Comparison of ENCODE assay signal across 16 cellular contexts in the genomic region with DNA sequence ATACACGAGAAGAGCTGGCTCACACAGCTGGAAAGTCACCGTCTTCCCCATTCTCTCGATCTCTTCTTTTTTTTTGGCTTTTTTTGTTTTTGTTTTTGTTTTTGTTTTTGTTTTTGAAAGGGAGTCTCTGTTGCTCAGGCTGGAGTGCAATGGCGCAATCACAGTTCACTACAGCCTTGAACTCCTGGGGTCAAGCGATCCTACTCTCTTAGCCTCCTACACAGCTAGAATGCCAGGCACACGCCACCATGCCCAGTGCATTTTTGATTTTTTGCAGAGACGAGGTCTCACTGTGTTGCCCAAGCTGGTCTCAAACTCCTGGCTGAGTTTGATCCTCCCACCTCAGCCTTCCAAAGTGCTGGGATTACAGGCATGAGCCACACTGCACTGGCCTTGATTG. TPM values are rescaled to one million over a fixed set of nuclear protein-coding genes. Genes with fewer than 3 reads are reported as not detected.
DNase-seq lines count a peak whose midpoint lies in the region; ATAC-seq, FAIRE-seq and TF ChIP-seq lines count a peak whose summit lies in the region.
"Had no signal": no experiment of that assay in that cellular context is flagged by ENCODE, and none has a peak within 500 bp of the region (broad histone marks: within the 10 kb centered on the region; RNA-seq: fewer than 3 reads in every experiment).

No MANE protein-coding gene starts in this region.

- WGBS in H1 (ENCODE audit: extremely low coverage in 1 of 2, insufficient coverage in 1 of 2, insufficient read length in 1 of 2, insufficient replicate concordance in 2 of 2, low coverage in 1 of 2, low lambda C conversion rate in 2 of 2, missing lambda C conversion rate in 1 of 2), 2 experiments, result 84% methylated on average over 7 of the region's 7 CpGs; no CpG with 5 or more reads in 1 of the 2 experiments
- 90% methylated on average over 7 of the region's 7 CpGs for WGBS in mesenchymal stem cell
- WGBS in transverse colon (ENCODE audit: low coverage in 1 of 2), 2 donors, result 76 to 92% methylated on average over 3 to 7 of the region's 7 CpGs

- in situ Hi-C loops in transverse colon (cut with MboI; ENCODE audit: low pct_ligation_motif_present in 1 of 4, low pct_unique_long_range_greater_than_20kb in 1 of 4, low sequenced_read_pairs in 3 of 4), result no loop called here

- CTCF ChIA-PET in H1 (lab: Charles Lee; ENCODE audit: partially characterized antibody), result interaction anchor here (1.1 to 6.9 kb wide), 7 partner anchors 18 to 156 kb away, joined by 3 to 154 read pairs (median 4); a partner anchor contains a TSS

- no peak overlapping the region for H4K8ac ChIP-seq in H1 (ENCODE audit: extremely low read depth, insufficient read depth, low read length)
- no peak overlapping the region for H4K8ac ChIP-seq in mesenchymal stem cell (ENCODE audit: low read length)

- H3K27me3 ChIP-seq in RWPE2 (ENCODE audit: insufficient read depth, poor library complexity, severe bottlenecking), result no peaks in the 10 kb centered on the region
- H3K27me3 ChIP-seq in H1 (replicated peaks in 1 of 4; ENCODE audit: control insufficient read depth in 3 of 4, extremely low read depth in 1 of 4, insufficient read depth in 3 of 4, low read length in 3 of 4), result peaks cover 0 to 2% (median 0%) of the 10 kb centered on the region in 4 experiments; a peak in 2 of 7 replicates
- peaks cover 6 to 20% of the 10 kb centered on the region in 2 experiments for H3K27me3 ChIP-seq in mesenchymal stem cell (ENCODE audit: control insufficient read depth in 1 of 2, insufficient read depth in 1 of 2, low read length in 2 of 2)
- no peaks in the 10 kb centered on the region for H3K27me3 ChIP-seq in transverse colon
- H3K27me3 ChIP-seq: adrenal gland had no signal

- H2BK5ac ChIP-seq in H1 (ENCODE audit: low read depth, low read length) (no peak overlapping the region), mesenchymal stem cell (ENCODE audit: low read depth, low read length, poor library complexity, severe bottlenecking) (no peak overlapping the region)

- no peaks in the 10 kb centered on the region for H3K79me2 ChIP-seq in H1 (ENCODE audit: control insufficient read depth in 1 of 2, insufficient read depth in 2 of 2, low read length in 2 of 2)

- 0 out of 2 replicates have a peak overlapping the region, but pooled peaks have one; percentile 81 for H2BK15ac ChIP-seq in H1 (ENCODE audit: low read length)
- H2BK15ac ChIP-seq in mesenchymal stem cell (ENCODE audit: low read depth, poor library complexity, severe bottlenecking), result no peak overlapping the region

- H3K4me2 ChIP-seq in H1 (ENCODE audit: insufficient read depth in 1 of 2, low read depth in 2 of 2, low read length in 2 of 2), result no peak overlapping the region
- no peak overlapping the region for H3K4me2 ChIP-seq in mesenchymal stem cell (ENCODE audit: low read length, poor library complexity, severe bottlenecking)

- ATAC-seq in RWPE2 (ENCODE audit: low read depth) (no peak), GM19328 (IDR thresholded peaks at IDR 0.05; ENCODE audit: unreplicated experiment) (no peak)
- ATAC-seq: activated CD8-positive, alpha-beta T cell treated with anti-CD3 and anti-CD28 coated beads, Interleukin-2, amount 10 ng/mL, durations not matched to agents 7 days and 5 days; T-helper 17 cell; WTC11 had no signal

- no peak overlapping the region for H2BK120ac ChIP-seq in H1 (replicated peaks; ENCODE audit: low read depth, low read length)
- no peak overlapping the region for H2BK120ac ChIP-seq in mesenchymal stem cell (ENCODE audit: low read depth, low read length)

- no peak for TF ChIP-seq RAD21 in H1 (IDR thresholded peaks at IDR 0.05 in 1 of 2, conservative IDR thresholded peaks at IDR 0.05 in 1 of 2; ENCODE audit: low read depth in 2 of 2, low read length in 2 of 2)

- H3K9ac ChIP-seq in H1 (replicated peaks in 1 of 4; ENCODE audit: extremely low read depth in 1 of 4, low read depth in 3 of 4, low read length in 3 of 4) (no peak overlapping the region), mesenchymal stem cell (ENCODE audit: low read length) (peak overlapping the region; percentile 36)

- peaks cover 43% of the 10 kb centered on the region for H3K36me3 ChIP-seq in RWPE2 (ENCODE audit: low read depth)
- no peaks in the 10 kb centered on the region for H3K36me3 ChIP-seq in H1 (ENCODE audit: control insufficient read depth in 2 of 4, insufficient read depth in 4 of 4, low read length in 3 of 4)
- no peaks in the 10 kb centered on the region for H3K36me3 ChIP-seq in mesenchymal stem cell (ENCODE audit: control insufficient read depth in 1 of 2, insufficient read depth in 2 of 2, low read depth in 1 of 2, low read length in 2 of 2)
- H3K36me3 ChIP-seq in transverse colon, result no peaks in the 10 kb centered on the region
- H3K36me3 ChIP-seq: adrenal gland had no signal

- FAIRE-seq in H1 (lab: Jason Lieb, UNC), result no peak
- no peak for FAIRE-seq in H54 (lab: Jason Lieb, UNC)

- H3K23ac ChIP-seq in H1 (ENCODE audit: insufficient read length) (no peak overlapping the region), mesenchymal stem cell (ENCODE audit: low read length in 2 of 2) (no peak overlapping the region)

- TF ChIP-seq POLR2A in H1 (IDR thresholded peaks at IDR 0.05; ENCODE audit: control extremely low read depth in 1 of 2, low read depth in 2 of 2, low read length in 2 of 2) (no peak), transverse colon (IDR thresholded peaks at IDR 0.05) (no peak), H54 (IDR thresholded peaks at IDR 0.05; ENCODE audit: low read depth, low read length) (no peak)

- peak overlapping the region; percentile 92 for H3K27ac ChIP-seq in RWPE2 (ENCODE audit: poor library complexity, severe bottlenecking)
- no peak overlapping the region for H3K27ac ChIP-seq in H1 (ENCODE audit: low read depth, low read length)
- H3K27ac ChIP-seq in mesenchymal stem cell (ENCODE audit: low read length, poor library complexity, severe bottlenecking), result no peak overlapping the region
- peak overlapping the region; percentile 88 to 95 (median 91) for H3K27ac ChIP-seq in transverse colon

- H3K18ac ChIP-seq in H1 (ENCODE audit: extremely low read depth, low read length) (no peak overlapping the region), mesenchymal stem cell (ENCODE audit: low read depth in 1 of 2, low read length in 2 of 2) (no peak overlapping the region)

- TF ChIP-seq EP300 in H1 (IDR thresholded peaks at IDR 0.05; ENCODE audit: borderline replicate concordance in 1 of 2, low read depth in 2 of 2, low read length in 2 of 2) (no peak), transverse colon (IDR thresholded peaks at IDR 0.05; ENCODE audit: low read depth) (no peak)

- H3K79me1 ChIP-seq in H1 (ENCODE audit: low read depth, low read length), result no peaks in the 10 kb centered on the region
- H3K79me1 ChIP-seq in mesenchymal stem cell (replicated peaks; ENCODE audit: low read length, poor library complexity, severe bottlenecking), result no peaks in the 10 kb centered on the region

- H3K4me3 ChIP-seq in RWPE2 (ENCODE audit: severe bottlenecking), result no peak overlapping the region
- H3K4me3 ChIP-seq in H1 (ENCODE audit: extremely low read depth in 1 of 4, insufficient read depth in 2 of 4, low read depth in 3 of 4, low read length in 4 of 4), result no peak overlapping the region
- H3K4me3 ChIP-seq in mesenchymal stem cell (ENCODE audit: insufficient read depth in 1 of 2, low read depth in 1 of 2, low read length in 2 of 2), result no peak overlapping the region
- peak overlapping the region in 3 of 4 donors; percentile 38 to 65 (median 51) for H3K4me3 ChIP-seq in transverse colon
- H3K4me3 ChIP-seq: adrenal gland had no signal

- H3K23me2 ChIP-seq in H1 (ENCODE audit: low read depth, low read length), result no peaks in the 10 kb centered on the region

- H4K5ac ChIP-seq in H1 (ENCODE audit: insufficient read length, low read depth, low read length), result no peak overlapping the region

- TF ChIP-seq CTCF in RWPE2 (IDR thresholded peaks at IDR 0.05; ENCODE audit: poor library complexity, severe bottlenecking) (no peak), H1 (IDR thresholded peaks at IDR 0.05; ENCODE audit: control extremely low read depth in 1 of 3, insufficient read depth in 1 of 3, low read depth in 1 of 3, low read length in 3 of 3) (no peak), transverse colon (IDR thresholded peaks at IDR 0.05) (no peak)

- H2AK5ac ChIP-seq in H1 (ENCODE audit: low read depth, low read length) (no peak overlapping the region), mesenchymal stem cell (ENCODE audit: low read length, severe bottlenecking) (no peak overlapping the region)

- H2BK20ac ChIP-seq in H1 (ENCODE audit: low read length), result 0 out of 2 replicates have a peak overlapping the region, but pooled peaks have one; percentile 32

- H3K14ac ChIP-seq in H1 (ENCODE audit: insufficient read length) (no peak overlapping the region), mesenchymal stem cell (ENCODE audit: low read length in 2 of 2) (no peak overlapping the region)

- H4K91ac ChIP-seq in H1 (replicated peaks; ENCODE audit: insufficient read length, low read length) (no peak overlapping the region), mesenchymal stem cell (ENCODE audit: low read length) (no peak overlapping the region)

- H3K4ac ChIP-seq in H1 (replicated peaks; ENCODE audit: insufficient read length, low read depth, low read length) (no peak overlapping the region), mesenchymal stem cell (ENCODE audit: low read depth in 1 of 2, low read length in 2 of 2) (no peak overlapping the region)

- intact Hi-C loops in transverse colon (cut with DNase I; ENCODE audit: low total_unique reads), result no loop called here

- H3K9me3 ChIP-seq in RWPE2 (ENCODE audit: severe bottlenecking), result no peaks in the 10 kb centered on the region
- H3K9me3 ChIP-seq in H1 (ENCODE audit: insufficient read depth in 2 of 2, low read depth in 1 of 2, low read length in 1 of 2), result no peaks in the 10 kb centered on the region
- H3K9me3 ChIP-seq in mesenchymal stem cell (ENCODE audit: control insufficient read depth, low read length), result no peaks in the 10 kb centered on the region
- no peaks in the 10 kb centered on the region for H3K9me3 ChIP-seq in transverse colon
- H3K9me3 ChIP-seq: adrenal gland had no signal

- H3K56ac ChIP-seq in H1 (replicated peaks; ENCODE audit: insufficient read length, low read depth, low read length), result no peak overlapping the region

- H2AFZ ChIP-seq in H1 (ENCODE audit: low read length), result no peak overlapping the region
- no peak overlapping the region for H2AFZ ChIP-seq in mesenchymal stem cell (ENCODE audit: low read depth, low read length)

- DNase-seq in RWPE2 (ENCODE audit: low spot score), result no peak
- no peak for DNase-seq in H1 (ENCODE audit: low read depth in 1 of 2, low spot score in 2 of 2)
- no peak for DNase-seq in mesenchymal stem cell
- DNase-seq in transverse colon, result no peak
- no peak for DNase-seq in DMS153 treated with DMSO at 0.1 percent for 48 hours (lab: John Stamatoyannopoulos, UW; ENCODE audit: unreplicated experiment)
- DNase-seq in H54 (ENCODE audit: insufficient read length, low spot score), result no peak
- DNase-seq in NCI-H1694 (lab: John Stamatoyannopoulos, UW), result no peak
- DNase-seq: activated CD8-positive, alpha-beta T cell treated with anti-CD3 and anti-CD28 coated beads, Interleukin-2, amount 10 ng/mL, durations not matched to agents 7 days and 5 days; NCI-H1694 treated with DMSO at 0.1 percent for 48 hours; NCI-H446; T-helper 17 cell had no signal

- POLR2A ChIA-PET in H1 (lab: Charles Lee; ENCODE audit: partially characterized antibody), result interaction anchor here (0.6 to 2.6 kb wide), 5 partner anchors 8 to 52 kb away, joined by 3 to 9 read pairs (median 5); a partner anchor contains a TSS

- peaks cover 50% of the 10 kb centered on the region for H3K4me1 ChIP-seq in RWPE2 (ENCODE audit: insufficient read depth, poor library complexity, severe bottlenecking)
- peaks cover 3 to 26% (median 17%) of the 10 kb centered on the region in 4 experiments for H3K4me1 ChIP-seq in H1 (replicated peaks in 1 of 4; ENCODE audit: control insufficient read depth in 3 of 4, insufficient read depth in 4 of 4, low read length in 3 of 4)
- H3K4me1 ChIP-seq in mesenchymal stem cell (ENCODE audit: control insufficient read depth, insufficient read depth, low read depth, low read length), result peaks cover 3% of the 10 kb centered on the region
- H3K4me1 ChIP-seq in transverse colon, result peaks cover 4 to 50% (median 48%) of the 10 kb centered on the region in 4 donors

- no peaks in the 10 kb centered on the region for H4K20me1 ChIP-seq in H1 (replicated peaks in 1 of 2; ENCODE audit: control insufficient read depth in 1 of 2, insufficient read depth in 2 of 2, low read length in 2 of 2)

- H2BK12ac ChIP-seq in H1 (ENCODE audit: low read depth, low read length) (peak overlapping the region; percentile 90; the same call in 1 of the 2 replicates), mesenchymal stem cell (ENCODE audit: low read length in 2 of 2) (no peak overlapping the region)

RNA-seq across cellular contexts. Expression of a gene that starts 4.0 kb away (rescaled TPM):
- 0.86 TPM in 1 of 2 replicates, not detected in the other for total RNA-seq in H1 (2021; fragmentation: NEBNext Ultra II Directional; extraction: Animal tissue kit (Norgen Biotek cat#: 25700))
- polyA plus RNA-seq in H1 (2011; rRNA removed), result 0.09 and 0.33 TPM in 2 replicates
- 0.22 TPM for polyA plus RNA-seq in H1 (2011; cell fraction: cytosol; rRNA removed)
- 0.66 TPM for polyA plus RNA-seq in H1 (2011; cell fraction: nucleus; rRNA removed)
- polyA plus RNA-seq in H1 (2012, experiment 1 of 2), result 0.41 to 0.76 TPM (median 0.57 TPM) in 3 of 4 replicates, not detected in the other
- polyA plus RNA-seq in H1 (2012, experiment 2 of 2), result not detected
- polyA plus RNA-seq in H1 (2013, experiment 1 of 2), result 0.10 TPM
- 0.37 TPM for polyA plus RNA-seq in H1 (2013, experiment 2 of 2)
- polyA minus RNA-seq in H1 (2011; rRNA and poly(A)+ RNA removed), result 1.5 TPM in 1 of 2 replicates, not detected in the other
- not detected for polyA minus RNA-seq in H1 (2011; cell fraction: cytosol; rRNA and poly(A)+ RNA removed)
- not detected for polyA minus RNA-seq in H1 (2011; cell fraction: nucleus; rRNA and poly(A)+ RNA removed)
- not detected for polyA plus RNA-seq in mesenchymal stem cell (2013, experiment 1 of 2)
- not detected for polyA plus RNA-seq in mesenchymal stem cell (2013, experiment 2 of 2)
- 1,000 to 10,000 TPM; 1,678 to 4,641 (median 3,622) TPM for total RNA-seq in transverse colon
- total RNA-seq: activated CD8-positive, alpha-beta T cell treated with anti-CD3 and anti-CD28 coated beads, Interleukin-2, amount 10 ng/mL, durations not matched to agents 7 days and 5 days; renal cortical epithelial cell; T-helper 17 cell had no signal
- polyA plus RNA-seq: neural cell had no signal

RNA-seq across cellular contexts. Expression of a gene that starts 15.3 kb away (rescaled TPM):
- 2.0 and 2.9 TPM in 2 replicates for total RNA-seq in H1 (2021; fragmentation: NEBNext Ultra II Directional; extraction: Animal tissue kit (Norgen Biotek cat#: 25700))
- polyA plus RNA-seq in H1 (2011; rRNA removed), result 8.2 and 9.4 TPM in 2 replicates
- polyA plus RNA-seq in H1 (2011; cell fraction: cytosol; rRNA removed), result 9.4 TPM
- polyA plus RNA-seq in H1 (2011; cell fraction: nucleus; rRNA removed), result 32.9 TPM
- 5.6 to 9.8 TPM (median 8.1 TPM) in 4 replicates for polyA plus RNA-seq in H1 (2012, experiment 1 of 2)
- 2.6 TPM for polyA plus RNA-seq in H1 (2012, experiment 2 of 2)
- polyA plus RNA-seq in H1 (2013, experiment 1 of 2), result 2.1 TPM
- 2.1 TPM for polyA plus RNA-seq in H1 (2013, experiment 2 of 2)
- polyA minus RNA-seq in H1 (2011; rRNA and poly(A)+ RNA removed), result 0.88 and 2.1 TPM in 2 replicates
- polyA minus RNA-seq in H1 (2011; cell fraction: cytosol; rRNA and poly(A)+ RNA removed), result 0.66 TPM
- 4.2 TPM for polyA minus RNA-seq in H1 (2011; cell fraction: nucleus; rRNA and poly(A)+ RNA removed)
- 0.15 TPM for polyA plus RNA-seq in mesenchymal stem cell (2013, experiment 1 of 2)
- 0.11 TPM for polyA plus RNA-seq in mesenchymal stem cell (2013, experiment 2 of 2)
- 10 to 100 TPM in 3 of 4 donors, 1 to 10 TPM in 1; 9.8 to 71.8 (median 25.9) TPM for total RNA-seq in transverse colon
- total RNA-seq: renal cortical epithelial cell had no signal

RNA-seq across cellular contexts. Expression of a gene that starts 19.0 kb away (rescaled TPM):
- 8.1 and 10.3 TPM in 2 replicates for total RNA-seq in H1 (2021; fragmentation: NEBNext Ultra II Directional; extraction: Animal tissue kit (Norgen Biotek cat#: 25700))
- polyA plus RNA-seq in H1 (2011; rRNA removed), result 1.6 and 3.3 TPM in 2 replicates
- polyA plus RNA-seq in H1 (2011; cell fraction: cytosol; rRNA removed), result 2.7 TPM
- 6.7 TPM for polyA plus RNA-seq in H1 (2011; cell fraction: nucleus; rRNA removed)
- 7.4 to 19.9 TPM (median 15.6 TPM) in 4 replicates for polyA plus RNA-seq in H1 (2012, experiment 1 of 2)
- polyA plus RNA-seq in H1 (2012, experiment 2 of 2), result 4.1 TPM
- polyA plus RNA-seq in H1 (2013, experiment 1 of 2), result 10.4 TPM
- polyA plus RNA-seq in H1 (2013, experiment 2 of 2), result 10.3 TPM
- 0.49 and 0.69 TPM in 2 replicates for polyA minus RNA-seq in H1 (2011; rRNA and poly(A)+ RNA removed)
- 2.1 TPM for polyA minus RNA-seq in H1 (2011; cell fraction: cytosol; rRNA and poly(A)+ RNA removed)
- 4.1 TPM for polyA minus RNA-seq in H1 (2011; cell fraction: nucleus; rRNA and poly(A)+ RNA removed)
- 0.33 TPM for polyA plus RNA-seq in mesenchymal stem cell (2013, experiment 1 of 2)
- polyA plus RNA-seq in mesenchymal stem cell (2013, experiment 2 of 2), result 0.33 TPM
- 10 to 100 TPM in 2 of 4 donors, not detected in 2; 10.6 to 29.2 TPM for total RNA-seq in transverse colon
- total RNA-seq: renal cortical epithelial cell had no signal
- polyA plus RNA-seq: neural cell had no signal

RNA-seq across cellular contexts. Expression of a gene that starts 23.5 kb away (rescaled TPM):
- total RNA-seq in H1 (2021; fragmentation: NEBNext Ultra II Directional; extraction: Animal tissue kit (Norgen Biotek cat#: 25700)), result 14.3 and 15.4 TPM in 2 replicates
- 12.1 and 17.5 TPM in 2 replicates for polyA plus RNA-seq in H1 (2011; rRNA removed)
- polyA plus RNA-seq in H1 (2011; cell fraction: cytosol; rRNA removed), result 9.0 TPM
- polyA plus RNA-seq in H1 (2011; cell fraction: nucleus; rRNA removed), result 18.6 TPM
- 20.2 to 24.4 TPM (median 21.9 TPM) in 4 replicates for polyA plus RNA-seq in H1 (2012, experiment 1 of 2)
- 20.8 TPM for polyA plus RNA-seq in H1 (2012, experiment 2 of 2)
- 22.7 TPM for polyA plus RNA-seq in H1 (2013, experiment 1 of 2)
- 23.8 TPM for polyA plus RNA-seq in H1 (2013, experiment 2 of 2)
- polyA minus RNA-seq in H1 (2011; rRNA and poly(A)+ RNA removed), result 2.2 and 3.6 TPM in 2 replicates
- polyA minus RNA-seq in H1 (2011; cell fraction: cytosol; rRNA and poly(A)+ RNA removed), result 1.5 TPM
- 3.2 TPM for polyA minus RNA-seq in H1 (2011; cell fraction: nucleus; rRNA and poly(A)+ RNA removed)
- polyA plus RNA-seq in mesenchymal stem cell (2013, experiment 1 of 2), result 0.07 TPM
- polyA plus RNA-seq in mesenchymal stem cell (2013, experiment 2 of 2), result not detected
- not detected for total RNA-seq in transverse colon
- total RNA-seq: adrenal gland, renal cortical epithelial cell had no signal

RNA-seq across cellular contexts. Expression of a gene that starts 35.0 kb away (rescaled TPM):
- total RNA-seq in H1 (2021; fragmentation: NEBNext Ultra II Directional; extraction: Animal tissue kit (Norgen Biotek cat#: 25700)), result 99.0 and 104 TPM in 2 replicates
- polyA plus RNA-seq in H1 (2011; rRNA removed), result 167 and 191 TPM in 2 replicates
- 117 TPM for polyA plus RNA-seq in H1 (2011; cell fraction: cytosol; rRNA removed)
- 131 TPM for polyA plus RNA-seq in H1 (2011; cell fraction: nucleus; rRNA removed)
- polyA plus RNA-seq in H1 (2012, experiment 1 of 2), result 113 to 185 TPM (median 177 TPM) in 4 replicates
- 175 TPM for polyA plus RNA-seq in H1 (2012, experiment 2 of 2)
- polyA plus RNA-seq in H1 (2013, experiment 1 of 2), result 277 TPM
- polyA plus RNA-seq in H1 (2013, experiment 2 of 2), result 347 TPM
- polyA minus RNA-seq in H1 (2011; rRNA and poly(A)+ RNA removed), result 89.3 and 107 TPM in 2 replicates
- 89.5 TPM for polyA minus RNA-seq in H1 (2011; cell fraction: cytosol; rRNA and poly(A)+ RNA removed)
- polyA minus RNA-seq in H1 (2011; cell fraction: nucleus; rRNA and poly(A)+ RNA removed), result 51.4 TPM
- 248 TPM for polyA plus RNA-seq in mesenchymal stem cell (2013, experiment 1 of 2)
- 237 TPM for polyA plus RNA-seq in mesenchymal stem cell (2013, experiment 2 of 2)
- total RNA-seq in transverse colon, result 10 to 100 TPM in 2 of 4 donors, 1 to 10 TPM in 2; 2.0 to 57.2 (median 15.1) TPM
- polyA plus RNA-seq: neural cell had no signal

Comparison
In these comparisons a context has a peak if more than half of its experiments do, and no peak if none do; other contexts are left out.
1. H3K27ac ChIP-seq: peak in RWPE2 (single experiment) and transverse colon (4 of 4); none in H1 (single experiment) and mesenchymal stem cell (single experiment).
2. H3K4me3 ChIP-seq: peak in transverse colon (3 of 4); none in RWPE2 (single experiment), H1 (0 of 4) and mesenchymal stem cell (0 of 2).
3. RNA of a gene that starts 4.0 kb away (total RNA-seq): 1,678 to 4,641 TPM in transverse colon; 0.86 TPM in H1; every median in the first group is over 100 times any median in the second.